ENCODE assay signal across 24 cellular contexts in the genomic region with DNA sequence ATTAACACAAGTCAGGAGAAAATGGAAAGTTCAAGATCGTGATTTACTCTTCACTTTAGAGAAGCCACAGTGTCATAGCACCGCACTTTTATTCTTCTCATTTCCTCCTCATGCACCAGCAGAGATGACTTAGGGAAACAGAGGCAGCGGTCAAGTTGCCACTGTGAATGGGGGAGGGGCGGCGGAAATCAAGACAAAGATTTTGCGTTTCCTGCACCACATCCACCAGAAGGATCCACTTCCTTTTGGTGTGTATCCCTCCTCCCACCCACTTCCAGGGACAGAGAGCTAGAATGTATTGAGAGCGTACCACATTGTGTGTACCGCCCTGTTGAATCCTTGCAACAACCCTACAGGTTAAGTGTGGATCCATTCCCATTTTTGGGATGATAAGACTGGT. TPM values are rescaled to one million over a fixed set of nuclear protein-coding genes. Genes with fewer than 3 reads are reported as not detected.
A peak's percentile ranks its signal among the peaks of the same experiment; 100 is the strongest.
DNase-seq lines count a peak whose midpoint lies in the region; ATAC-seq and TF ChIP-seq lines count a peak whose summit lies in the region.
"Had no signal": no experiment of that assay in that cellular context is flagged by ENCODE, and none has a peak within 500 bp of the region (broad histone marks: within the 10 kb centered on the region; RNA-seq: fewer than 3 reads in every experiment).

No MANE protein-coding gene starts in this region.

- no peaks in the 10 kb centered on the region for H3K9me3 ChIP-seq in sigmoid colon
- H3K9me3 ChIP-seq: SJCRH30 had no signal

- H3K27me3 Mint-ChIP-seq in activated naive CD8-positive, alpha-beta T cell, result no peaks in the 10 kb centered on the region
- H3K27me3 Mint-ChIP-seq in activated naive CD8-positive, alpha-beta T cell treated with anti-CD3 and anti-CD28 coated beads, Interleukin-2, amount 50 U/mL, for 24 hours, result no peaks in the 10 kb centered on the region

- no peak for ATAC-seq in activated naive CD8-positive, alpha-beta T cell treated with anti-CD3 and anti-CD28 coated beads, Interleukin-2, amount 50 U/mL, for 24 hours
- ATAC-seq in left lobe of liver (peak; percentile 11), HG02759 (IDR thresholded peaks at IDR 0.05; ENCODE audit: unreplicated experiment) (no peak)
- ATAC-seq: PC-3 had no signal

- H3K4me1 ChIP-seq in sigmoid colon, result peaks cover 0 to 92% (median 86%) of the 10 kb centered on the region in 4 donors
- H3K4me1 ChIP-seq: SJCRH30 had no signal

- H3K9me3 Mint-ChIP-seq in activated naive CD8-positive, alpha-beta T cell (ENCODE audit: low read depth), result no peaks in the 10 kb centered on the region
- H3K9me3 Mint-ChIP-seq in activated naive CD8-positive, alpha-beta T cell treated with anti-CD3 and anti-CD28 coated beads, Interleukin-2, amount 50 U/mL, for 24 hours, result no peaks in the 10 kb centered on the region

- peaks cover 34% of the 10 kb centered on the region for H3K4me1 Mint-ChIP-seq in activated naive CD8-positive, alpha-beta T cell (ENCODE audit: low read depth)
- peaks cover 12% of the 10 kb centered on the region for H3K4me1 Mint-ChIP-seq in activated naive CD8-positive, alpha-beta T cell treated with anti-CD3 and anti-CD28 coated beads, Interleukin-2, amount 50 U/mL, for 24 hours

- TF ChIP-seq POLR2A in sigmoid colon (IDR thresholded peaks at IDR 0.05), result no peak

- H3K36me3 Mint-ChIP-seq in activated naive CD8-positive, alpha-beta T cell, result peaks cover 5% of the 10 kb centered on the region
- no peaks in the 10 kb centered on the region for H3K36me3 Mint-ChIP-seq in activated naive CD8-positive, alpha-beta T cell treated with anti-CD3 and anti-CD28 coated beads, Interleukin-2, amount 50 U/mL, for 24 hours (ENCODE audit: low read depth)

- H3K4me3 Mint-ChIP-seq in activated naive CD8-positive, alpha-beta T cell, result peak overlapping the region; percentile 5
- H3K4me3 Mint-ChIP-seq in activated naive CD8-positive, alpha-beta T cell treated with anti-CD3 and anti-CD28 coated beads, Interleukin-2, amount 50 U/mL, for 24 hours, result no peak overlapping the region

- H3K27ac Mint-ChIP-seq in activated naive CD8-positive, alpha-beta T cell, result no peak overlapping the region
- no peak overlapping the region for H3K27ac Mint-ChIP-seq in activated naive CD8-positive, alpha-beta T cell treated with anti-CD3 and anti-CD28 coated beads, Interleukin-2, amount 50 U/mL, for 24 hours

- 91 to 95% methylated on average over 8 of the region's 8 CpGs for WGBS in sigmoid colon, 2 donors

- no peak for TF ChIP-seq CTCF in coronary artery (IDR thresholded peaks at IDR 0.05)
- TF ChIP-seq CTCF in sigmoid colon (IDR thresholded peaks at IDR 0.05), result no peak

- H3K27me3 ChIP-seq in sigmoid colon, result no peaks in the 10 kb centered on the region
- H3K27me3 ChIP-seq: SJCRH30 had no signal

- H3K4me3 ChIP-seq in coronary artery (no peak overlapping the region), sigmoid colon (no peak overlapping the region)
- H3K4me3 ChIP-seq: SJCRH30 had no signal

- no peak for DNase-seq in activated naive CD8-positive, alpha-beta T cell treated with anti-CD3 and anti-CD28 coated beads, Interleukin-2, amount 50 U/mL, for 24 hours
- DNase-seq in coronary artery (ENCODE audit: low spot score) (peak; percentile 31), left lobe of liver (ENCODE audit: low spot score) (no peak), sigmoid colon (no peak), DMS53 treated with DMSO at 0.1 percent for 48 hours (lab: John Stamatoyannopoulos, UW; ENCODE audit: unreplicated experiment) (no peak), NCI-H82 treated with DMSO at 0.1 percent for 48 hours (lab: John Stamatoyannopoulos, UW; ENCODE audit: unreplicated experiment) (no peak)
- DNase-seq: ACHN; Calu3; DND-41; KBM-7; MV-4-11; NCI-H1105; NCI-H1436 treated with DMSO at 0.1 percent for 48 hours; NCI-H187 treated with DMSO at 0.1 percent for 48 hours; NCI-H446; NCI-H524 treated with DMSO at 0.1 percent for 48 hours; NCI-H774; NK-92 treated with Interleukin-12 subunit alpha and Interleukin-12 subunit beta, amount 100 ng/mL, for 24 hours; PC-3; SJCRH30 had no signal

- intact Hi-C loops in sigmoid colon (cut with DNase I), result no loop called here

- TF ChIP-seq EP300 in sigmoid colon (IDR thresholded peaks at IDR 0.05), result no peak

- H3K27ac ChIP-seq in coronary artery, result no peak overlapping the region
- H3K27ac ChIP-seq in sigmoid colon, result peak overlapping the region; percentile 79 to 88 (median 85)
- H3K27ac ChIP-seq: 22Rv1, SJCRH30 had no signal

- H3K36me3 ChIP-seq in sigmoid colon, result no peaks in the 10 kb centered on the region
- H3K36me3 ChIP-seq: SJCRH30 had no signal

RNA-seq across cellular contexts. Expression of gene TSPAN18, which starts 21.8 kb away (rescaled TPM):
- total RNA-seq in left lobe of liver (4.2 TPM), sigmoid colon (10 to 100 TPM; 13.8 to 75.3 (median 23.0) TPM)
- polyA plus RNA-seq in sigmoid colon, result 1 to 10 TPM in 2 of 3 donors, under 1 TPM in 1; 0.23 to 8.0 (median 7.2) TPM
- total RNA-seq: Calu3, LHCN-M2, PC-3 had no signal

Comparison
In these comparisons a context has a peak if more than half of its experiments do, and no peak if none do; other contexts are left out.
1. H3K27ac ChIP-seq: peak in sigmoid colon (4 of 4); none in coronary artery (0 of 2).